ENCODE assay signal across 9 cellular contexts in genomic region chr2:148814143-148814852, GRCh38.
DNase-seq lines count a peak whose midpoint lies in the region; ATAC-seq and TF ChIP-seq lines count a peak whose summit lies in the region.
"Had no signal": no experiment of that assay in that cellular context is flagged by ENCODE, and none has a peak within 500 bp of the region (broad histone marks: within the 10 kb centered on the region; RNA-seq: fewer than 3 reads in every experiment).

No MANE protein-coding gene starts in this region.

- no peaks in the 10 kb centered on the region for H3K9me3 ChIP-seq in mammary epithelial cell (replicated peaks; ENCODE audit: insufficient read depth, low read length)
- H3K9me3 ChIP-seq in Panc1 (ENCODE audit: control insufficient read depth, insufficient read depth, low read depth, low read length): no peaks in the 10 kb centered on the region
- no peaks in the 10 kb centered on the region for H3K9me3 ChIP-seq in Peyer's patch

- peaks cover 7% of the 10 kb centered on the region for H3K36me3 Mint-ChIP-seq in MCF 10A (ENCODE audit: insufficient read depth, unreplicated experiment)

- ATAC-seq in Panc1: peak; percentile 72
- no peak for ATAC-seq in GM18519 (IDR thresholded peaks at IDR 0.05; ENCODE audit: low FRiP score, unreplicated experiment)

- H3K36me3 ChIP-seq in mammary epithelial cell (ENCODE audit: insufficient read depth, low read length) (no peaks in the 10 kb centered on the region), Panc1 (ENCODE audit: control insufficient read depth, insufficient read depth, low read length) (no peaks in the 10 kb centered on the region), urinary bladder (ENCODE audit: insufficient read depth) (no peaks in the 10 kb centered on the region), Peyer's patch (no peaks in the 10 kb centered on the region)

- WGBS in mammary epithelial cell (ENCODE audit: low coverage, missing lambda C conversion rate): 54% methylated on average over 6 of the region's 6 CpGs
- WGBS in urinary bladder: 52% methylated on average over 6 of the region's 6 CpGs

- DNase-seq in MCF 10A (ENCODE audit: unreplicated experiment): peak; percentile 82
- DNase-seq in mammary epithelial cell: no peak
- DNase-seq in Panc1 (ENCODE audit: low read depth, low spot score): no peak
- peak; percentile 67 for DNase-seq in fibroblast of pulmonary artery (ENCODE audit: low read depth)
- no peak for DNase-seq in Peyer's patch
- DNase-seq in anterior cingulate cortex (lab: John Stamatoyannopoulos, UW): no peak

- H3K27me3 Mint-ChIP-seq in MCF 10A (ENCODE audit: insufficient read depth, unreplicated experiment): peaks cover 19% of the 10 kb centered on the region

- H3K4me3 Mint-ChIP-seq in MCF 10A (ENCODE audit: unreplicated experiment): peak overlapping the region; percentile 65
- H3K4me3 Mint-ChIP-seq: T-helper 1 cell treated with Interleukin-12 subunit alpha and Interleukin-12 subunit beta and Interleukin-4 antibody, amounts not matched to agents 30 μg/mL and 1 μg/mL, for 36 hours had no signal

- H3K27ac ChIP-seq in mammary epithelial cell (ENCODE audit: insufficient read depth, low read depth, low read length) (no peak overlapping the region), Panc1 (ENCODE audit: low read length) (peak overlapping the region; percentile 62), urinary bladder (ENCODE audit: low read depth) (peak overlapping the region; percentile 13), Peyer's patch (no peak overlapping the region)

- dilution Hi-C loops in mammary epithelial cell (cut with HindIII; ENCODE audit: low sequenced_read_pairs): no loop called here

- H2AFZ ChIP-seq in mammary epithelial cell (ENCODE audit: low read depth, low read length): no peak overlapping the region

- H3K4me1 ChIP-seq in mammary epithelial cell (ENCODE audit: insufficient read depth, low read length): peaks cover 8% of the 10 kb centered on the region
- H3K4me1 ChIP-seq in Panc1 (ENCODE audit: control insufficient read depth, insufficient read depth, low read length): peaks cover 46% of the 10 kb centered on the region
- H3K4me1 ChIP-seq in urinary bladder (ENCODE audit: insufficient read depth): no peaks in the 10 kb centered on the region
- H3K4me1 ChIP-seq in Peyer's patch: peaks cover 0 to 8% (median 0%) of the 10 kb centered on the region in 4 donors

- intact Hi-C loops in MCF 10A (cut with micrococcal nuclease): no loop called here
- intact Hi-C loops in mammary epithelial cell (cut with micrococcal nuclease): no loop called here
- intact Hi-C loops in Panc1 (cut with micrococcal nuclease; ENCODE audit: unreplicated experiment): no loop called here

- no peak overlapping the region for H3K9ac ChIP-seq in mammary epithelial cell (ENCODE audit: insufficient read depth, low read length)

- H3K27me3 ChIP-seq in mammary epithelial cell (ENCODE audit: insufficient read depth, low read length) (peaks cover 12% of the 10 kb centered on the region), Panc1 (ENCODE audit: control insufficient read depth, insufficient read depth, low read length) (no peaks in the 10 kb centered on the region; the same call in 1 of the 2 replicates), Peyer's patch (no peaks in the 10 kb centered on the region)

- no peaks in the 10 kb centered on the region for H3K9me3 Mint-ChIP-seq in MCF 10A (ENCODE audit: unreplicated experiment)
- H3K9me3 Mint-ChIP-seq: T-helper 1 cell treated with Interleukin-12 subunit alpha and Interleukin-12 subunit beta and Interleukin-4 antibody, amounts not matched to agents 30 μg/mL and 1 μg/mL, for 36 hours had no signal

- no peak overlapping the region for H3K4me2 ChIP-seq in mammary epithelial cell (ENCODE audit: insufficient read depth, low read depth, low read length)

- TF ChIP-seq POLR2A in Peyer's patch (IDR thresholded peaks at IDR 0.05): no peak

- BruUV-seq in MCF 10A (replicated peaks; lab: Mats Ljungman, UMichigan) (no TSS peak), mammary epithelial cell (replicated peaks; lab: Mats Ljungman, UMichigan) (no TSS peak), Panc1 (replicated peaks; lab: Mats Ljungman, UMichigan) (no TSS peak)

- TF ChIP-seq CTCF in MCF 10A (IDR thresholded peaks at IDR 0.05; ENCODE audit: unreplicated experiment) (no peak), mammary epithelial cell (conservative IDR thresholded peaks at IDR 0.05 in 1 of 2, IDR thresholded peaks at IDR 0.05 in 1 of 2; ENCODE audit: extremely low read depth in 1 of 2, insufficient read depth in 1 of 2, low read depth in 1 of 2, low read length in 2 of 2) (no peak), Panc1 (IDR thresholded peaks at IDR 0.05) (no peak), fibroblast of pulmonary artery (IDR thresholded peaks at IDR 0.05; ENCODE audit: low read length, missing control alignments) (no peak), Peyer's patch (IDR thresholded peaks at IDR 0.05) (no peak)

- H3K27ac Mint-ChIP-seq in MCF 10A (ENCODE audit: low read depth, unreplicated experiment): peak overlapping the region; percentile 70
- H3K27ac Mint-ChIP-seq: T-helper 1 cell treated with Interleukin-12 subunit alpha and Interleukin-12 subunit beta and Interleukin-4 antibody, amounts not matched to agents 30 μg/mL and 1 μg/mL, for 36 hours had no signal

- H3K79me2 ChIP-seq in mammary epithelial cell (ENCODE audit: insufficient read depth, low read length): no peaks in the 10 kb centered on the region

- no peaks in the 10 kb centered on the region for H4K20me1 ChIP-seq in mammary epithelial cell (ENCODE audit: insufficient read depth, low read length)

- H3K4me3 ChIP-seq in mammary epithelial cell (replicated peaks in 1 of 3; ENCODE audit: insufficient read depth in 1 of 3, low read depth in 2 of 3, low read length in 3 of 3): no peak overlapping the region
- H3K4me3 ChIP-seq in Panc1 (ENCODE audit: low read depth in 2 of 2, low read length in 2 of 2): peak overlapping the region in 1 of 2 experiments; percentile 23; a peak in 2 of 4 replicates
- H3K4me3 ChIP-seq in fibroblast of pulmonary artery (replicated peaks; ENCODE audit: low read depth, low read length): peak overlapping the region; percentile 7
- no peak overlapping the region for H3K4me3 ChIP-seq in urinary bladder (ENCODE audit: low read depth, low read length)
- no peak overlapping the region for H3K4me3 ChIP-seq in Peyer's patch

- POLR2A ChIA-PET in MCF 10A (lab: Yijun Ruan, JAX) (interaction anchor here (0.5 to 1.5 kb wide), 3 partner anchors 7 to 215 kb away, joined by 3 to 6 read pairs (median 4); no protein-coding TSS in a partner anchor), Panc1 (lab: Charles Lee) (no interaction called here)

- in situ Hi-C loops in mammary epithelial cell (cut with MboI; ENCODE audit: low sequenced_read_pairs in 2 of 2) (no loop called here), Panc1 (cut with HindIII; ENCODE audit: low pct_unique_long_range_greater_than_20kb, low sequenced_read_pairs) (no loop called here)

- CTCF ChIA-PET in MCF 10A (lab: Yijun Ruan, JAX) (interaction anchor here (0.6 to 1.0 kb wide), 2 partner anchors 305 to 1797 kb away, joined by 3 read pairs; no protein-coding TSS in a partner anchor), mammary epithelial cell (lab: Charles Lee; ENCODE audit: low non-redundant PET) (no interaction called here), Panc1 (lab: Charles Lee) (no interaction called here)

- peaks cover 28% of the 10 kb centered on the region for H3K4me1 Mint-ChIP-seq in MCF 10A (ENCODE audit: insufficient read depth, unreplicated experiment)

Comparison
In these comparisons a context has a peak if more than half of its experiments do, and no peak if none do; other contexts are left out.
1. DNase-seq: peak in MCF 10A (single experiment) and fibroblast of pulmonary artery (single experiment); none in mammary epithelial cell (single experiment), Panc1 (single experiment), Peyer's patch (0 of 3) and anterior cingulate cortex (0 of 58).
2. H3K27ac ChIP-seq: peak in Panc1 (single experiment) and urinary bladder (single experiment); none in mammary epithelial cell (single experiment) and Peyer's patch (0 of 4).